ENCODE assay signal across 9 cellular contexts in the genomic region with DNA sequence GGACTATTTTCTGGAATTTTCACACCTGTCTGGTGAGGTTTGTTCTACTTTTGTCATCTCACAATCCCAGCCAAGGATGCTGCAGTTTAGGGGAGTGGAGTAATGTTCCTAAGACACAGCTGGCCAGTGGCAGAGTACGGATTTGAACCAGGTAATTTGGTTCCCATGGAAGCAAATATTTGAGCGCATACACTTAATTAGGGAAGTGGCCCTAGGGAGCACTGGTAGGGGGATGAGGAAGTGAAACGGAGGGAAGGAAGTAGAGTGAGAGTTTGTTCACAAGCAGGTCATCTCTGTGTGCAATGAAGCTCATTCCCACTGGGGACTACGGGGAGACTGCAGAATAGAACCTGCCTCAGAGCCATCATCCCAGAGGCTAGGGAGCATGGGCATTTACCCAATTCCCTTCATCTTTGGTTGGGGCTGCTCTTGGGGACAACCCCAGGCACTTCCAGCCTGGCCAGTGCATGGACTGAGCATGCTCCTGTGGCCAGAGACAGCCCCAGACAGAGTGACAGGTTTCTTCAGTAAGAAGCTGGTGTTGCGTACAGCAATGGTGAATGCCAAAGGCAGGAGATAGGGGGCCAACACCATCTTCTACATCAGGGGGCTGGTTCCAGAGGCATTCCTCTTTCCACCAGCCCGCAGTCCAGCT.
DNase-seq lines count a peak whose midpoint lies in the region; ATAC-seq and TF ChIP-seq lines count a peak whose summit lies in the region.
"Had no signal": no experiment of that assay in that cellular context is flagged by ENCODE, and none has a peak within 500 bp of the region (broad histone marks: within the 10 kb centered on the region; RNA-seq: fewer than 3 reads in every experiment).

No MANE protein-coding gene starts in this region.

- no peaks in the 10 kb centered on the region for H3K36me3 ChIP-seq in upper lobe of left lung

- no peak for TF ChIP-seq POLR2A in upper lobe of left lung (IDR thresholded peaks at IDR 0.05)

- peaks cover 26% of the 10 kb centered on the region for H3K4me1 Mint-ChIP-seq in activated naive CD8-positive, alpha-beta T cell treated with anti-CD3 and anti-CD28 coated beads, Interleukin-2, amount 50 U/mL, for 24 hours
- H3K4me1 Mint-ChIP-seq in activated naive CD8-positive, alpha-beta T cell treated with anti-CD3 and anti-CD28 coated beads for 36 hours: peaks cover 31% of the 10 kb centered on the region
- H3K4me1 Mint-ChIP-seq in activated T-helper 1 cell treated with anti-CD3 and anti-CD28 coated beads, Interleukin-12 subunit alpha, Interleukin-12 subunit beta, Interleukin-2, Interleukin-4 antibody, amounts not matched to agents 30 ng/mL and 10 ng/mL and 1 ng/mL, durations not matched to agents 14 hours and 24 hours and 36 hours (ENCODE audit: low read depth): peaks cover 32% of the 10 kb centered on the region

- peaks cover 10 to 28% (median 20%) of the 10 kb centered on the region in 4 donors for H3K4me1 ChIP-seq in upper lobe of left lung

- no peaks in the 10 kb centered on the region for H3K9me3 Mint-ChIP-seq in activated naive CD8-positive, alpha-beta T cell treated with anti-CD3 and anti-CD28 coated beads, Interleukin-2, amount 50 U/mL, for 24 hours
- H3K9me3 Mint-ChIP-seq in activated naive CD8-positive, alpha-beta T cell treated with anti-CD3 and anti-CD28 coated beads for 36 hours: no peaks in the 10 kb centered on the region
- H3K9me3 Mint-ChIP-seq in activated T-helper 1 cell treated with anti-CD3 and anti-CD28 coated beads, Interleukin-12 subunit alpha, Interleukin-12 subunit beta, Interleukin-2, Interleukin-4 antibody, amounts not matched to agents 30 ng/mL and 10 ng/mL and 1 ng/mL, durations not matched to agents 14 hours and 24 hours and 36 hours: no peaks in the 10 kb centered on the region

- intact Hi-C loops in activated T-helper 1 cell treated with anti-CD3 and anti-CD28 coated beads, Interleukin-12 subunit alpha, Interleukin-12 subunit beta, Interleukin-2, Interleukin-4 antibody, amounts not matched to agents 30 ng/mL and 10 ng/mL and 1 ng/mL, durations not matched to agents 14 hours and 24 hours and 36 hours (cut with micrococcal nuclease): loop anchor here (10.0 kb wide), 2 partner anchors 243 to 377 kb away; partner anchors contain the start of gene EIF4E3

- peak in 1 of 6 experiments; percentile 15 for TF ChIP-seq CTCF in upper lobe of left lung (IDR thresholded peaks at IDR 0.05)

- H3K4me3 ChIP-seq in upper lobe of left lung: no peak overlapping the region

- DNase-seq in activated naive CD8-positive, alpha-beta T cell treated with anti-CD3 and anti-CD28 coated beads, Interleukin-2, amount 50 U/mL, for 24 hours: peak; percentile 10
- DNase-seq in activated naive CD8-positive, alpha-beta T cell treated with anti-CD3 and anti-CD28 coated beads for 36 hours: no peak
- DNase-seq in SIG-M5 (lab: John Stamatoyannopoulos, UW): peak; percentile 84
- DNase-seq in upper lobe of left lung: peak in 1 of 2 donors; percentile 42
- no peak for DNase-seq in stimulated activated CD4-positive, alpha-beta T cell treated with anti-CD3 and anti-CD28 coated beads, Interleukin-12 subunit alpha, Interleukin-12 subunit beta, amount 100 ng/mL, for 4 hours
- DNase-seq in NCI-H1105 treated with DMSO at 0.1 percent for 48 hours (lab: John Stamatoyannopoulos, UW): no peak
- DNase-seq in activated T-helper 1 cell treated with anti-CD3 and anti-CD28 coated beads, Interleukin-12 subunit alpha, Interleukin-12 subunit beta, Interleukin-2, Interleukin-4 antibody, amounts not matched to agents 30 ng/mL and 10 ng/mL and 1 ng/mL, durations not matched to agents 14 hours and 24 hours and 36 hours (ENCODE audit: low spot score): no peak
- DNase-seq: mammary epithelial cell had no signal

- no peak for ATAC-seq in activated naive CD8-positive, alpha-beta T cell treated with anti-CD3 and anti-CD28 coated beads, Interleukin-2, amount 50 U/mL, for 24 hours
- ATAC-seq in HG03039 (IDR thresholded peaks at IDR 0.05; ENCODE audit: unreplicated experiment) (peak; percentile 52), upper lobe of left lung (ENCODE audit: low FRiP score in 2 of 2) (peak; percentile 67 to 75)

- peak overlapping the region in 1 of 4 donors; percentile 77 for H3K27ac ChIP-seq in upper lobe of left lung

- no peaks in the 10 kb centered on the region for H3K27me3 ChIP-seq in upper lobe of left lung

- H3K27ac Mint-ChIP-seq in activated naive CD8-positive, alpha-beta T cell treated with anti-CD3 and anti-CD28 coated beads, Interleukin-2, amount 50 U/mL, for 24 hours: no peak overlapping the region
- H3K27ac Mint-ChIP-seq in activated naive CD8-positive, alpha-beta T cell treated with anti-CD3 and anti-CD28 coated beads for 36 hours: no peak overlapping the region
- no peak overlapping the region for H3K27ac Mint-ChIP-seq in activated T-helper 1 cell treated with anti-CD3 and anti-CD28 coated beads, Interleukin-12 subunit alpha, Interleukin-12 subunit beta, Interleukin-2, Interleukin-4 antibody, amounts not matched to agents 30 ng/mL and 10 ng/mL and 1 ng/mL, durations not matched to agents 14 hours and 24 hours and 36 hours

- no peak overlapping the region for H3K4me3 Mint-ChIP-seq in activated naive CD8-positive, alpha-beta T cell treated with anti-CD3 and anti-CD28 coated beads, Interleukin-2, amount 50 U/mL, for 24 hours
- H3K4me3 Mint-ChIP-seq in activated naive CD8-positive, alpha-beta T cell treated with anti-CD3 and anti-CD28 coated beads for 36 hours: no peak overlapping the region
- no peak overlapping the region for H3K4me3 Mint-ChIP-seq in activated T-helper 1 cell treated with anti-CD3 and anti-CD28 coated beads, Interleukin-12 subunit alpha, Interleukin-12 subunit beta, Interleukin-2, Interleukin-4 antibody, amounts not matched to agents 30 ng/mL and 10 ng/mL and 1 ng/mL, durations not matched to agents 14 hours and 24 hours and 36 hours

- 46 to 61% methylated on average over 6 of the region's 6 CpGs for WGBS in upper lobe of left lung, 2 donors

- TF ChIP-seq EP300 in upper lobe of left lung (IDR thresholded peaks at IDR 0.05): no peak

- no peaks in the 10 kb centered on the region for H3K9me3 ChIP-seq in upper lobe of left lung

- peaks cover 11% of the 10 kb centered on the region for H3K27me3 Mint-ChIP-seq in activated naive CD8-positive, alpha-beta T cell treated with anti-CD3 and anti-CD28 coated beads, Interleukin-2, amount 50 U/mL, for 24 hours
- no peaks in the 10 kb centered on the region for H3K27me3 Mint-ChIP-seq in activated naive CD8-positive, alpha-beta T cell treated with anti-CD3 and anti-CD28 coated beads for 36 hours
- H3K27me3 Mint-ChIP-seq in activated T-helper 1 cell treated with anti-CD3 and anti-CD28 coated beads, Interleukin-12 subunit alpha, Interleukin-12 subunit beta, Interleukin-2, Interleukin-4 antibody, amounts not matched to agents 30 ng/mL and 10 ng/mL and 1 ng/mL, durations not matched to agents 14 hours and 24 hours and 36 hours (ENCODE audit: insufficient read depth): peaks cover 5% of the 10 kb centered on the region

- no peaks in the 10 kb centered on the region for H3K36me3 Mint-ChIP-seq in activated naive CD8-positive, alpha-beta T cell treated with anti-CD3 and anti-CD28 coated beads, Interleukin-2, amount 50 U/mL, for 24 hours (ENCODE audit: low read depth)
- H3K36me3 Mint-ChIP-seq in activated naive CD8-positive, alpha-beta T cell treated with anti-CD3 and anti-CD28 coated beads for 36 hours: no peaks in the 10 kb centered on the region
- H3K36me3 Mint-ChIP-seq in activated T-helper 1 cell treated with anti-CD3 and anti-CD28 coated beads, Interleukin-12 subunit alpha, Interleukin-12 subunit beta, Interleukin-2, Interleukin-4 antibody, amounts not matched to agents 30 ng/mL and 10 ng/mL and 1 ng/mL, durations not matched to agents 14 hours and 24 hours and 36 hours (ENCODE audit: low read depth): no peaks in the 10 kb centered on the region

Comparison
In these comparisons a context has a peak if more than half of its experiments do, and no peak if none do; other contexts are left out.
1. DNase-seq: peak in activated naive CD8-positive, alpha-beta T cell treated with anti-CD3 and anti-CD28 coated beads, Interleukin-2, amount 50 U/mL, for 24 hours (single experiment) and SIG-M5 (single experiment); none in activated naive CD8-positive, alpha-beta T cell treated with anti-CD3 and anti-CD28 coated beads for 36 hours (single experiment), stimulated activated CD4-positive, alpha-beta T cell treated with anti-CD3 and anti-CD28 coated beads, Interleukin-12 subunit alpha, Interleukin-12 subunit beta, amount 100 ng/mL, for 4 hours (single experiment), NCI-H1105 treated with DMSO at 0.1 percent for 48 hours (single experiment) and activated T-helper 1 cell treated with anti-CD3 and anti-CD28 coated beads, Interleukin-12 subunit alpha, Interleukin-12 subunit beta, Interleukin-2, Interleukin-4 antibody, amounts not matched to agents 30 ng/mL and 10 ng/mL and 1 ng/mL, durations not matched to agents 14 hours and 24 hours and 36 hours (single experiment).